ENCODE assay signal across 8 cellular contexts in genomic region chr11:66855574-66856495, GRCh38. TPM values are rescaled to one million over a fixed set of nuclear protein-coding genes. Genes with fewer than 3 reads are reported as not detected.
DNase-seq lines count a peak whose midpoint lies in the region; ATAC-seq and TF ChIP-seq lines count a peak whose summit lies in the region.

No MANE protein-coding gene starts in this region.

- no peaks in the 10 kb centered on the region for H3K27me3 ChIP-seq in WERI-Rb-1 (ENCODE audit: insufficient read depth, low read depth, severe bottlenecking)
- H3K27me3 ChIP-seq in colonic mucosa = no peaks in the 10 kb centered on the region

- intact Hi-C loops in colonic mucosa (cut with DNase I) = no loop called here

- H3K4me1 ChIP-seq in colonic mucosa = peaks cover 7% of the 10 kb centered on the region

- no peak for TF ChIP-seq CTCF in WERI-Rb-1 (IDR thresholded peaks at IDR 0.05; ENCODE audit: low read depth, low read length)
- TF ChIP-seq CTCF in colonic mucosa (IDR thresholded peaks at IDR 0.05) = no peak

- DNase-seq in ACHN (peak; percentile 91), NCI-H2196 (lab: John Stamatoyannopoulos, UW; ENCODE audit: unreplicated experiment) (peak; percentile 96), WERI-Rb-1 (peak; percentile 96), colonic mucosa (peak; percentile 97), left kidney (ENCODE audit: low read depth, low spot score) (peak; percentile 97)
- DNase-seq in stimulated activated CD4-positive, alpha-beta T cell treated with anti-CD3 and anti-CD28 coated beads, Interleukin-1b, Interleukin-23, amount 100 ng/mL, for 1 hour (ENCODE audit: low read depth in 2 of 2) = peak; percentile 44 to 63

- ATAC-seq in GM18519 (IDR thresholded peaks at IDR 0.05; ENCODE audit: low FRiP score, unreplicated experiment) = peak; percentile 48
- peak; percentile 70 for ATAC-seq in HG03066 (IDR thresholded peaks at IDR 0.05; ENCODE audit: low read depth, unreplicated experiment)

- H3K27ac ChIP-seq in WERI-Rb-1 = peak overlapping the region; percentile 88
- H3K27ac ChIP-seq in colonic mucosa = peak overlapping the region; percentile 82

- H3K9me3 ChIP-seq in WERI-Rb-1 (ENCODE audit: severe bottlenecking) = no peaks in the 10 kb centered on the region
- no peaks in the 10 kb centered on the region for H3K9me3 ChIP-seq in colonic mucosa

- H3K4me3 ChIP-seq in WERI-Rb-1 (ENCODE audit: low read depth, low read length) (peak overlapping the region; percentile 80), colonic mucosa (peak overlapping the region; percentile 52)

- H3K9ac ChIP-seq in colonic mucosa (ENCODE audit: low read depth in 2 of 2, low read length in 2 of 2) = peak overlapping the region; percentile 79 to 91

- H3K36me3 ChIP-seq in WERI-Rb-1 (peaks cover 5% of the 10 kb centered on the region; the same call in 1 of the 2 replicates), colonic mucosa (no peaks in the 10 kb centered on the region)

- in situ Hi-C loops in ACHN (cut with HindIII; ENCODE audit: low pct_ligation_motif_present, low pct_unique_long_range_greater_than_20kb, low sequenced_read_pairs) = no loop called here

RNA-seq across cellular contexts. Expression of gene LRFN4, which starts 1.0 kb away (rescaled TPM):
- total RNA-seq in colonic mucosa = 10 to 100 TPM; 20.7 to 51.7 TPM

RNA-seq across cellular contexts. Expression of gene RCE1, which starts 12.6 kb away (rescaled TPM):
- total RNA-seq in colonic mucosa = 10 to 100 TPM; 27.0 to 35.9 TPM

Comparison
In these comparisons a context has a peak if more than half of its experiments do, and no peak if none do; other contexts are left out.
1. Peak in every context shown above with its lines: DNase-seq, ATAC-seq, H3K4me3 ChIP-seq and H3K27ac ChIP-seq.